10 cellular contexts compared by ENCODE assay signal in the genomic region with DNA sequence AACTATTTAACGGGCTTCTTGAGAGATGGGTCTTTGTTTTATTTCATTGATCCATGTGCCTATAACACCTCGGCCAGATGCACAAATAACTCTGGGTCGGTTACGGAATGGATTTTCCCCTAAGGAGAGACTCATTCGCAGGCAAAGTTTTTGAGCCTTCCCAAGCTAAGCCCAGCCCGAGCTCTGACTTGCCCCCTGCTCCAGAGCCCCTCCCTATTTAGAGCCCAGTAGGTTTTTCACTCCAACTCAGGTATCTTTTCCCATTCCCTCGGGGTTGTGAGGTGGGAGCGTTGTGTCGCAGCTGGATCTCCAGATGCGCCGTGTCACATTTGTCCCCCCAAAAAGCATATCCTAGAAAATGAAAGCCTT. TPM values are rescaled to one million over a fixed set of nuclear protein-coding genes. Genes with fewer than 3 reads are reported as not detected.
DNase-seq lines count a peak whose midpoint lies in the region; ATAC-seq and TF ChIP-seq lines count a peak whose summit lies in the region.
"Had no signal": no experiment of that assay in that cellular context is flagged by ENCODE, and none has a peak within 500 bp of the region (broad histone marks: within the 10 kb centered on the region; RNA-seq: fewer than 3 reads in every experiment).

No MANE protein-coding gene starts in this region.

- H3K9ac ChIP-seq in HUES6 (ENCODE audit: low read length) = peak overlapping the region; percentile 68
- H3K9ac ChIP-seq in duodenal mucosa (ENCODE audit: low read depth in 1 of 2, low read length in 2 of 2) = no peak overlapping the region
- peak overlapping the region; percentile 69 for H3K9ac ChIP-seq in mesenchymal stem cell (ENCODE audit: low read length)

- no peaks in the 10 kb centered on the region for H3K36me3 Mint-ChIP-seq in activated T-helper 1 cell treated with anti-CD3 and anti-CD28 coated beads, Interleukin-12 subunit alpha, Interleukin-12 subunit beta, Interleukin-2, Interleukin-4 antibody, amounts not matched to agents 30 ng/mL and 10 ng/mL and 1 ng/mL, durations not matched to agents 14 hours and 24 hours and 36 hours (ENCODE audit: low read depth)

- no peak for ATAC-seq in body of pancreas

- H2BK15ac ChIP-seq in mesenchymal stem cell (ENCODE audit: low read depth, poor library complexity, severe bottlenecking) = no peak overlapping the region

- TF ChIP-seq CTCF in tibial artery (IDR thresholded peaks at IDR 0.05) = no peak
- no peak for TF ChIP-seq CTCF in body of pancreas (IDR thresholded peaks at IDR 0.05)

- no peak overlapping the region for H3K4me3 Mint-ChIP-seq in activated T-helper 1 cell treated with anti-CD3 and anti-CD28 coated beads, Interleukin-12 subunit alpha, Interleukin-12 subunit beta, Interleukin-2, Interleukin-4 antibody, amounts not matched to agents 30 ng/mL and 10 ng/mL and 1 ng/mL, durations not matched to agents 14 hours and 24 hours and 36 hours

- WGBS in mesenchymal stem cell = 22% methylated on average over 9 of the region's 11 CpGs
- 3% methylated on average over 11 of the region's 11 CpGs for WGBS in body of pancreas, 2 donors

- H3K23ac ChIP-seq in mesenchymal stem cell (ENCODE audit: low read length in 2 of 2) = no peak overlapping the region

- H3K27me3 Mint-ChIP-seq in activated T-helper 1 cell treated with anti-CD3 and anti-CD28 coated beads, Interleukin-12 subunit alpha, Interleukin-12 subunit beta, Interleukin-2, Interleukin-4 antibody, amounts not matched to agents 30 ng/mL and 10 ng/mL and 1 ng/mL, durations not matched to agents 14 hours and 24 hours and 36 hours (ENCODE audit: insufficient read depth) = peaks cover 27% of the 10 kb centered on the region

- H2AFZ ChIP-seq in mesenchymal stem cell (ENCODE audit: low read depth, low read length) = no peak overlapping the region

- H2BK120ac ChIP-seq in mesenchymal stem cell (ENCODE audit: low read depth, low read length) = no peak overlapping the region

- H3K9me3 ChIP-seq in HUES6 (ENCODE audit: control insufficient read depth, insufficient read depth, low read depth, low read length) (no peaks in the 10 kb centered on the region), duodenal mucosa (ENCODE audit: control insufficient read depth in 1 of 2, low read length in 2 of 2) (no peaks in the 10 kb centered on the region), mesenchymal stem cell (ENCODE audit: control insufficient read depth, low read length) (no peaks in the 10 kb centered on the region), tibial artery (no peaks in the 10 kb centered on the region), body of pancreas (no peaks in the 10 kb centered on the region)

- peaks cover 35% of the 10 kb centered on the region for H3K27me3 ChIP-seq in HUES6 (ENCODE audit: control insufficient read depth, insufficient read depth, low read length)
- peaks cover 33 to 40% of the 10 kb centered on the region in 2 donors for H3K27me3 ChIP-seq in duodenal mucosa (ENCODE audit: control insufficient read depth in 1 of 2, insufficient read depth in 2 of 2, low read length in 2 of 2)
- H3K27me3 ChIP-seq in mesenchymal stem cell (ENCODE audit: control insufficient read depth in 1 of 2, insufficient read depth in 1 of 2, low read length in 2 of 2) = peaks cover 0 to 72% of the 10 kb centered on the region in 2 experiments
- no peaks in the 10 kb centered on the region for H3K27me3 ChIP-seq in tibial artery
- peaks cover 0 to 10% of the 10 kb centered on the region in 2 donors for H3K27me3 ChIP-seq in body of pancreas

- H3K4me1 ChIP-seq in HUES6 (ENCODE audit: control insufficient read depth, insufficient read depth, low read length) (peaks cover 3% of the 10 kb centered on the region; the same call in 1 of the 2 replicates), duodenal mucosa (ENCODE audit: control insufficient read depth in 1 of 2, insufficient read depth in 2 of 2, low read length in 2 of 2) (no peaks in the 10 kb centered on the region), mesenchymal stem cell (ENCODE audit: control insufficient read depth, insufficient read depth, low read depth, low read length) (peaks cover 5% of the 10 kb centered on the region), tibial artery (peaks cover 0 to 38% (median 12%) of the 10 kb centered on the region in 4 donors), body of pancreas (peaks cover 13% of the 10 kb centered on the region)

- H4K91ac ChIP-seq in mesenchymal stem cell (ENCODE audit: low read length) = no peak overlapping the region

- intact Hi-C loops in tibial artery (cut with DNase I; ENCODE audit: low total_unique reads) = loop anchor here (5.0 kb wide), 4 partner anchors 118 to 668 kb away; partner anchors contain the start of gene ZNF18
- intact Hi-C loops in body of pancreas (cut with DNase I) = no loop called here
- intact Hi-C loops in activated T-helper 1 cell treated with anti-CD3 and anti-CD28 coated beads, Interleukin-12 subunit alpha, Interleukin-12 subunit beta, Interleukin-2, Interleukin-4 antibody, amounts not matched to agents 30 ng/mL and 10 ng/mL and 1 ng/mL, durations not matched to agents 14 hours and 24 hours and 36 hours (cut with micrococcal nuclease) = no loop called here

- no peak overlapping the region for H2BK12ac ChIP-seq in mesenchymal stem cell (ENCODE audit: low read length in 2 of 2)

- H3K79me1 ChIP-seq in mesenchymal stem cell (replicated peaks; ENCODE audit: low read length, poor library complexity, severe bottlenecking) = no peaks in the 10 kb centered on the region

- H3K36me3 ChIP-seq in HUES6 (ENCODE audit: control insufficient read depth, insufficient read depth, low read length) (no peaks in the 10 kb centered on the region), duodenal mucosa (ENCODE audit: control insufficient read depth in 1 of 2, insufficient read depth in 2 of 2, low read length in 2 of 2) (no peaks in the 10 kb centered on the region), mesenchymal stem cell (ENCODE audit: control insufficient read depth in 1 of 2, insufficient read depth in 2 of 2, low read depth in 1 of 2, low read length in 2 of 2) (no peaks in the 10 kb centered on the region), tibial artery (no peaks in the 10 kb centered on the region), body of pancreas (replicated peaks in 1 of 2; ENCODE audit: insufficient read depth in 1 of 2, low read depth in 2 of 2) (no peaks in the 10 kb centered on the region)

- H3K4me2 ChIP-seq in mesenchymal stem cell (ENCODE audit: low read length, poor library complexity, severe bottlenecking) = peak overlapping the region; percentile 53

- no peak overlapping the region for H4K8ac ChIP-seq in mesenchymal stem cell (ENCODE audit: low read length)

- peak overlapping the region; percentile 87 for H3K4me3 ChIP-seq in HUES6 (ENCODE audit: low read depth, low read length)
- H3K4me3 ChIP-seq in duodenal mucosa (ENCODE audit: low read depth in 1 of 2, low read length in 2 of 2) = peak overlapping the region; percentile 55 to 63
- peak overlapping the region; percentile 69 to 81 for H3K4me3 ChIP-seq in mesenchymal stem cell (ENCODE audit: insufficient read depth in 1 of 2, low read depth in 1 of 2, low read length in 2 of 2)
- peak overlapping the region; percentile 74 to 85 for H3K4me3 ChIP-seq in tibial artery
- peak overlapping the region in 1 of 2 donors; percentile 11 for H3K4me3 ChIP-seq in body of pancreas

- H3K4ac ChIP-seq in mesenchymal stem cell (ENCODE audit: low read depth in 1 of 2, low read length in 2 of 2) = no peak overlapping the region

- DNase-seq in mesenchymal stem cell = no peak
- DNase-seq in tibial artery = no peak
- no peak for DNase-seq in SIG-M5 (lab: John Stamatoyannopoulos, UW)
- DNase-seq in NCI-H510A treated with DMSO at 0.1 percent for 48 hours (lab: John Stamatoyannopoulos, UW) = no peak
- DNase-seq in body of pancreas = no peak
- DNase-seq in activated T-helper 1 cell treated with anti-CD3 and anti-CD28 coated beads, Interleukin-12 subunit alpha, Interleukin-12 subunit beta, Interleukin-2, Interleukin-4 antibody, amounts not matched to agents 30 ng/mL and 10 ng/mL and 1 ng/mL, durations not matched to agents 14 hours and 24 hours and 36 hours (ENCODE audit: low spot score) = no peak
- DNase-seq: activated CD4-positive, alpha-beta T cell treated with anti-CD3 and anti-CD28 coated beads, Interleukin-2, amount 50 U/mL, for 1 hour; GOT3 had no signal

- no peak overlapping the region for H3K27ac Mint-ChIP-seq in activated T-helper 1 cell treated with anti-CD3 and anti-CD28 coated beads, Interleukin-12 subunit alpha, Interleukin-12 subunit beta, Interleukin-2, Interleukin-4 antibody, amounts not matched to agents 30 ng/mL and 10 ng/mL and 1 ng/mL, durations not matched to agents 14 hours and 24 hours and 36 hours

- peak overlapping the region in 1 of 2 experiments; percentile 26 for H3K14ac ChIP-seq in mesenchymal stem cell (ENCODE audit: low read length in 2 of 2)

- H3K27ac ChIP-seq in HUES6 (ENCODE audit: low read depth, low read length) (no peak overlapping the region), duodenal mucosa (ENCODE audit: low read depth, low read length) (no peak overlapping the region), mesenchymal stem cell (ENCODE audit: low read length, poor library complexity, severe bottlenecking) (no peak overlapping the region), tibial artery (peak overlapping the region; percentile 91 to 97), body of pancreas (no peak overlapping the region)

- no peaks in the 10 kb centered on the region for H3K9me3 Mint-ChIP-seq in activated T-helper 1 cell treated with anti-CD3 and anti-CD28 coated beads, Interleukin-12 subunit alpha, Interleukin-12 subunit beta, Interleukin-2, Interleukin-4 antibody, amounts not matched to agents 30 ng/mL and 10 ng/mL and 1 ng/mL, durations not matched to agents 14 hours and 24 hours and 36 hours

- H2BK5ac ChIP-seq in mesenchymal stem cell (ENCODE audit: low read depth, low read length, poor library complexity, severe bottlenecking) = no peak overlapping the region

- no peak overlapping the region for H3K18ac ChIP-seq in mesenchymal stem cell (ENCODE audit: low read depth in 1 of 2, low read length in 2 of 2)

- no peaks in the 10 kb centered on the region for H3K4me1 Mint-ChIP-seq in activated T-helper 1 cell treated with anti-CD3 and anti-CD28 coated beads, Interleukin-12 subunit alpha, Interleukin-12 subunit beta, Interleukin-2, Interleukin-4 antibody, amounts not matched to agents 30 ng/mL and 10 ng/mL and 1 ng/mL, durations not matched to agents 14 hours and 24 hours and 36 hours (ENCODE audit: low read depth)

- H2AK5ac ChIP-seq in mesenchymal stem cell (ENCODE audit: low read length, severe bottlenecking) = no peak overlapping the region

- no peak for TF ChIP-seq POLR2A in body of pancreas (IDR thresholded peaks at IDR 0.05)

RNA-seq across cellular contexts. Expression of gene MYOCD, which starts 0.8 kb away (rescaled TPM):
- 0.30 TPM for polyA plus RNA-seq in mesenchymal stem cell (2013, experiment 1 of 2)
- 0.26 TPM for polyA plus RNA-seq in mesenchymal stem cell (2013, experiment 2 of 2)
- under 1 TPM; 0.52 to 0.66 TPM for total RNA-seq in body of pancreas
- not detected in 2 replicates for total RNA-seq in activated T-helper 1 cell treated with anti-CD3 and anti-CD28 coated beads, Interleukin-12 subunit alpha, Interleukin-12 subunit beta, Interleukin-2, Interleukin-4 antibody, amounts not matched to agents 30 ng/mL and 10 ng/mL and 1 ng/mL, durations not matched to agents 14 hours and 24 hours and 36 hours

Comparison
In these comparisons a context has a peak if more than half of its experiments do, and no peak if none do; other contexts are left out.
1. H3K27ac ChIP-seq: peak in tibial artery (2 of 2); none in HUES6 (single experiment), duodenal mucosa (single experiment), mesenchymal stem cell (single experiment) and body of pancreas (0 of 4).
2. H3K9ac ChIP-seq: peak in HUES6 (single experiment) and mesenchymal stem cell (single experiment); none in duodenal mucosa (0 of 2).